9 cellular contexts compared by ENCODE assay signal in the genomic region with DNA sequence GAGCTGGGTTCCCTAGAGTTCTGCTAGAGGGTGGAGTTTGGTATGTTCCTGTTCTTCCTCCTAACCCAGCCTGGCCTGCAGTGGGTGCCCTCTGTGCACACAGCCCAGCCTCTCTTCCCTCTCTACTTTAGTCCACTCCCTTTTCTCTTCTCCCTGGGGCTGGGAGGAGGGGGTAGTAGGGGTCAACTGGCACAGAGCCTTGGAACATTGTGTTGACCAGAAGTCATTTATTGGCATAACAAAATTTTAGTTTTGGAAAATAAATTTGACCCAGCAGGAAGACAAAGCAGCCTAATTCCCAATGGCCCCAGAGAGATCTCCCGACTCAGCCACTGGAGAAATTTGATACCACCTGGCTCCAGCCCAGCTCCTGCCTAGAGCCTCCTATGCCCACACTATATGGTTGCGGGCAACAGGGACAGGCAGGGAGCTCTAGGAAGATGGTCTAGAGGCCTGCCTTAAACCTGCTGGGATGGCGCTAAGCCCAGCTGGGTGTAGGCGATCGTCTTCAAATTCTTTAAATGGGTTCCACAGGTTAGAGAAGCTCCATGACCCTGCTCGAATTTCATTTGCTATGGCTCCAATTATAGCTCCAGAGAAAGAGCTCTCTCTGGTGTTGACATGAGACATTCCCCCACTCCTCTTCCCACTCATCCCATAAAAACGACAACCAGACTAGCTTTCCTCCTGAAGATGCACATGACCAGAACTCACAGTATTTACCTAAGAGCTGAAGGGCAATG. TPM values are rescaled to one million over a fixed set of nuclear protein-coding genes. Genes with fewer than 3 reads are reported as not detected.
DNase-seq lines count a peak whose midpoint lies in the region; ATAC-seq and TF ChIP-seq lines count a peak whose summit lies in the region.
"Had no signal": no experiment of that assay in that cellular context is flagged by ENCODE, and none has a peak within 500 bp of the region (broad histone marks: within the 10 kb centered on the region; RNA-seq: fewer than 3 reads in every experiment).

No MANE protein-coding gene starts in this region.

- H3K9me3 ChIP-seq in left lung, result no peaks in the 10 kb centered on the region

- intact Hi-C loops in activated CD4-positive, alpha-beta memory T cell treated with anti-CD3 and anti-CD28 coated beads for 36 hours (cut with micrococcal nuclease), result no loop called here
- intact Hi-C loops in left lung (cut with DNase I), result no loop called here

- H3K4me3 Mint-ChIP-seq in activated CD4-positive, alpha-beta memory T cell treated with anti-CD3 and anti-CD28 coated beads for 36 hours, result no peak overlapping the region
- H3K4me3 Mint-ChIP-seq in activated CD4-positive, alpha-beta memory T cell treated with anti-CD3 and anti-CD28 coated beads, Interleukin-2, amount 10 ng/mL, durations not matched to agents 7 days and 5 days, result no peak overlapping the region
- H3K4me3 Mint-ChIP-seq in progenitor cell of endocrine pancreas (ENCODE audit: low read depth), result no peak overlapping the region
- H3K4me3 Mint-ChIP-seq: CD8-positive, alpha-beta memory T cell had no signal

- peaks cover 10% of the 10 kb centered on the region for H3K4me1 Mint-ChIP-seq in activated CD4-positive, alpha-beta memory T cell treated with anti-CD3 and anti-CD28 coated beads for 36 hours (ENCODE audit: low read depth)
- H3K4me1 Mint-ChIP-seq in activated CD4-positive, alpha-beta memory T cell treated with anti-CD3 and anti-CD28 coated beads, Interleukin-2, amount 10 ng/mL, durations not matched to agents 7 days and 5 days, result peaks cover 9% of the 10 kb centered on the region
- H3K4me1 Mint-ChIP-seq in progenitor cell of endocrine pancreas (ENCODE audit: low read depth), result peaks cover 9% of the 10 kb centered on the region

- H3K27me3 ChIP-seq in left lung, result no peaks in the 10 kb centered on the region

- peaks cover 66% of the 10 kb centered on the region for H3K36me3 Mint-ChIP-seq in activated CD4-positive, alpha-beta memory T cell treated with anti-CD3 and anti-CD28 coated beads for 36 hours
- peaks cover 89% of the 10 kb centered on the region for H3K36me3 Mint-ChIP-seq in activated CD4-positive, alpha-beta memory T cell treated with anti-CD3 and anti-CD28 coated beads, Interleukin-2, amount 10 ng/mL, durations not matched to agents 7 days and 5 days (ENCODE audit: low read depth)
- H3K36me3 Mint-ChIP-seq in progenitor cell of endocrine pancreas (ENCODE audit: insufficient read depth), result peaks cover 15% of the 10 kb centered on the region

- DNase-seq in activated CD4-positive, alpha-beta memory T cell treated with anti-CD3 and anti-CD28 coated beads for 36 hours, result no peak
- DNase-seq in activated CD4-positive, alpha-beta memory T cell treated with anti-CD3 and anti-CD28 coated beads, Interleukin-2, amount 10 ng/mL, durations not matched to agents 7 days and 5 days, result no peak
- DNase-seq in astrocyte of the hippocampus (ENCODE audit: low read depth, low spot score) (peak; percentile 57), left lung (no peak), progenitor cell of endocrine pancreas (ENCODE audit: low spot score, unreplicated experiment) (no peak)
- DNase-seq: CD8-positive, alpha-beta memory T cell had no signal

- no peaks in the 10 kb centered on the region for H3K27me3 Mint-ChIP-seq in activated CD4-positive, alpha-beta memory T cell treated with anti-CD3 and anti-CD28 coated beads for 36 hours
- no peaks in the 10 kb centered on the region for H3K27me3 Mint-ChIP-seq in activated CD4-positive, alpha-beta memory T cell treated with anti-CD3 and anti-CD28 coated beads, Interleukin-2, amount 10 ng/mL, durations not matched to agents 7 days and 5 days
- no peaks in the 10 kb centered on the region for H3K27me3 Mint-ChIP-seq in progenitor cell of endocrine pancreas

- H3K4me1 ChIP-seq in left lung (peaks cover 12 to 20% of the 10 kb centered on the region in 2 donors), urinary bladder (ENCODE audit: insufficient read depth) (no peaks in the 10 kb centered on the region)

- peak overlapping the region; percentile 2 for H3K27ac Mint-ChIP-seq in activated CD4-positive, alpha-beta memory T cell treated with anti-CD3 and anti-CD28 coated beads for 36 hours
- H3K27ac Mint-ChIP-seq in activated CD4-positive, alpha-beta memory T cell treated with anti-CD3 and anti-CD28 coated beads, Interleukin-2, amount 10 ng/mL, durations not matched to agents 7 days and 5 days, result no peak overlapping the region
- H3K27ac Mint-ChIP-seq in progenitor cell of endocrine pancreas, result no peak overlapping the region

- CTCF ChIA-PET in activated CD4-positive, alpha-beta memory T cell treated with anti-CD3 and anti-CD28 coated beads for 36 hours (lab: Charles Lee), result interaction anchor here (0.5 to 1.7 kb wide), 8 partner anchors 8 to 458 kb away, joined by 3 to 6 read pairs (median 3); a partner anchor contains a TSS
- CTCF ChIA-PET in activated CD4-positive, alpha-beta memory T cell treated with anti-CD3 and anti-CD28 coated beads, Interleukin-2, amount 10 ng/mL, durations not matched to agents 7 days and 5 days (lab: Charles Lee), result interaction anchor here (0.7 to 1.4 kb wide), 2 partner anchors 11 to 464 kb away, joined by 4 read pairs; no protein-coding TSS in a partner anchor

- 22% methylated on average over 7 of the region's 7 CpGs for WGBS in urinary bladder

- peaks cover 0 to 94% of the 10 kb centered on the region in 2 donors for H3K36me3 ChIP-seq in left lung
- H3K36me3 ChIP-seq in urinary bladder (ENCODE audit: insufficient read depth), result no peaks in the 10 kb centered on the region

- no peak for TF ChIP-seq CTCF in left lung (IDR thresholded peaks at IDR 0.05)
- TF ChIP-seq CTCF in progenitor cell of endocrine pancreas (IDR thresholded peaks at IDR 0.05; ENCODE audit: unreplicated experiment), result no peak

- H3K27ac ChIP-seq in left lung (peak overlapping the region in 1 of 2 donors; percentile 69), urinary bladder (ENCODE audit: low read depth) (peak overlapping the region; percentile 65)

- POLR2A ChIA-PET in activated CD4-positive, alpha-beta memory T cell treated with anti-CD3 and anti-CD28 coated beads for 36 hours (lab: Charles Lee), result interaction anchor here (0.6 kb wide), 1 partner anchor 452 kb away, joined by 3 read pairs; no protein-coding TSS in a partner anchor
- POLR2A ChIA-PET in activated CD4-positive, alpha-beta memory T cell treated with anti-CD3 and anti-CD28 coated beads, Interleukin-2, amount 10 ng/mL, durations not matched to agents 7 days and 5 days (lab: Charles Lee), result interaction anchor here (0.7 to 5.2 kb wide), 4 partner anchors 9 to 435 kb away, joined by 3 to 25 read pairs (median 4); a partner anchor contains a TSS

- ATAC-seq in left lung (peak; percentile 70), HG03175 (IDR thresholded peaks at IDR 0.05; ENCODE audit: unreplicated experiment) (no peak), GM21515 (IDR thresholded peaks at IDR 0.05; ENCODE audit: unreplicated experiment) (no peak)

- H3K9me3 Mint-ChIP-seq in activated CD4-positive, alpha-beta memory T cell treated with anti-CD3 and anti-CD28 coated beads for 36 hours, result no peaks in the 10 kb centered on the region
- no peaks in the 10 kb centered on the region for H3K9me3 Mint-ChIP-seq in activated CD4-positive, alpha-beta memory T cell treated with anti-CD3 and anti-CD28 coated beads, Interleukin-2, amount 10 ng/mL, durations not matched to agents 7 days and 5 days
- no peaks in the 10 kb centered on the region for H3K9me3 Mint-ChIP-seq in progenitor cell of endocrine pancreas (ENCODE audit: low read depth)
- H3K9me3 Mint-ChIP-seq: CD8-positive, alpha-beta memory T cell had no signal

- H3K4me3 ChIP-seq in left lung (no peak overlapping the region), urinary bladder (ENCODE audit: low read depth, low read length) (no peak overlapping the region)

RNA-seq across cellular contexts. Expression of a gene that starts 9.9 kb away (rescaled TPM):
- total RNA-seq in activated CD4-positive, alpha-beta memory T cell treated with anti-CD3 and anti-CD28 coated beads for 36 hours, result 100 to 1,000 TPM; 104 to 105 TPM
- 100 to 1,000 TPM; 181 to 182 TPM for total RNA-seq in activated CD4-positive, alpha-beta memory T cell treated with anti-CD3 and anti-CD28 coated beads, Interleukin-2, amount 10 ng/mL, durations not matched to agents 7 days and 5 days
- total RNA-seq in left lung (10 to 100 TPM; 65.8 to 77.8 TPM), urinary bladder (23.7 TPM), progenitor cell of endocrine pancreas (59.4 and 62.3 TPM in 2 replicates)
- 45.6 TPM for polyA plus RNA-seq in urinary bladder

RNA-seq across cellular contexts. Expression of a gene that starts 10.5 kb away (rescaled TPM):
- 10 to 100 TPM; 16.9 to 18.3 TPM for total RNA-seq in activated CD4-positive, alpha-beta memory T cell treated with anti-CD3 and anti-CD28 coated beads for 36 hours
- total RNA-seq in activated CD4-positive, alpha-beta memory T cell treated with anti-CD3 and anti-CD28 coated beads, Interleukin-2, amount 10 ng/mL, durations not matched to agents 7 days and 5 days, result 10 to 100 TPM; 23.1 to 23.6 TPM
- total RNA-seq in left lung, result 10 to 100 TPM; 21.5 to 22.3 TPM
- 15.2 TPM for total RNA-seq in urinary bladder
- polyA plus RNA-seq in urinary bladder, result 14.5 TPM
- total RNA-seq in progenitor cell of endocrine pancreas, result 53.9 and 55.8 TPM in 2 replicates

RNA-seq across cellular contexts. Expression of a gene that starts 22.8 kb away (rescaled TPM):
- total RNA-seq in activated CD4-positive, alpha-beta memory T cell treated with anti-CD3 and anti-CD28 coated beads for 36 hours, result 1 to 10 TPM; 3.1 to 4.0 TPM
- total RNA-seq in activated CD4-positive, alpha-beta memory T cell treated with anti-CD3 and anti-CD28 coated beads, Interleukin-2, amount 10 ng/mL, durations not matched to agents 7 days and 5 days, result 1 to 10 TPM; 5.2 to 5.8 TPM
- 100 to 1,000 TPM; 505 to 763 TPM for total RNA-seq in left lung
- total RNA-seq in urinary bladder, result 2,727 TPM
- 17,163 TPM for polyA plus RNA-seq in urinary bladder
- total RNA-seq in progenitor cell of endocrine pancreas, result 41.4 and 72.6 TPM in 2 replicates

RNA-seq across cellular contexts. Expression of a gene that starts 43.4 kb away (rescaled TPM):
- total RNA-seq in activated CD4-positive, alpha-beta memory T cell treated with anti-CD3 and anti-CD28 coated beads for 36 hours, result 10 to 100 TPM; 21.5 to 26.0 TPM
- total RNA-seq in activated CD4-positive, alpha-beta memory T cell treated with anti-CD3 and anti-CD28 coated beads, Interleukin-2, amount 10 ng/mL, durations not matched to agents 7 days and 5 days, result 10 to 100 TPM; 38.1 to 42.9 TPM
- 100 to 1,000 TPM in 1 of 2 donors, 10 to 100 TPM in 1; 66.1 to 112 TPM for total RNA-seq in left lung
- 19.6 TPM for total RNA-seq in urinary bladder
- polyA plus RNA-seq in urinary bladder, result 31.6 TPM
- total RNA-seq in progenitor cell of endocrine pancreas, result 44.7 and 52.6 TPM in 2 replicates
